ENCODE assay signal across 1 cellular context in genomic region chr4:33974270-33974669, GRCh38.
TF ChIP-seq lines count a peak whose summit lies in the region.

No MANE protein-coding gene starts in this region.

TF ChIP-seq in GM12878, 131 proteins besides CTCF, POLR2A, EP300 and RAD21 (continued from another document):
- TF ChIP-seq FOS (IDR thresholded peaks at IDR 0.05; ENCODE audit: borderline replicate concordance, extremely low read depth, insufficient read length) = no peak
- no peak for TF ChIP-seq SUZ12 (IDR thresholded peaks at IDR 0.05; ENCODE audit: unreplicated experiment)
- TF ChIP-seq MLLT1 (IDR thresholded peaks at IDR 0.05) = no peak
- no peak for TF ChIP-seq BACH1 (IDR thresholded peaks at IDR 0.05; ENCODE audit: borderline replicate concordance)
- no peak for TF ChIP-seq RELB (IDR thresholded peaks at IDR 0.05; ENCODE audit: low read depth)
